1 cellular context compared by ENCODE assay signal in the genomic region with DNA sequence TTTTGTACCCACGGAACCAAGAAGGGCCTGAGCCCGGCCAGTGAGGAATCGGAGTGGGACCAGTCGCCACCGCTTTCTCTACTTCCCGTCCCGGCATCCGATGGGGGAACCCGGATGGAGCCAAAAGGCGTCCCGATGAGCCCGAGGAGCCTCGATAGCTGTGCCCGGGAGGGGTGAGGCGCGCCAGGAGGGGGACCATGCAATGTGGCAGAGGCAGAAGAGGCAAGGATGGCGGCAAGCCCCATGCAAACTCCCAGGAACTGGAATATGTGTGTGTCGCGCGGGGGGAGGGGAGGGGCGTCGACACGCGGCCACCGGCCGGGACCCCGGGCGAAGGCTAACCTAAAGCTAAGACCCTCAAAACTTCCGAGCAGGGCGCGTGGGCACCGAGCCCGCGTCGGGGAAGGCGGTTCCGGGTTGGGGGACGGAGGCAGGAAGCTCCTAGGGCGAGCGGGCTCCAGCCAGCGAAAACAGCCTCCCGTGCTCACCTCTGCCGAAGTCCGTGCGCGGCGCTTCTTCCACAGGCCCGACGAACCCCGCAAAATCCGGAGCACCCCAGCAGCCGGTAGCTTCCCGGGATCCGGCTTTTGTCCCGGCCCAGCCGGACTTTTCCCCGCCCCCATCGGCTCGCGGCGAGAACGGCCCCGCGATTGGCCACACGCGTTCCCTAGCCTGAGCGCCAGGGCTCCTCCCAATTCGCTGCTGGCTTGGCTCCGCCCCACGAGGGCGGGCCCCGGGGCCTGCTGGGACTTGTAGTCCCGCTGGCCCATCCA.
A peak's percentile ranks its signal among the peaks of the same experiment; 100 is the strongest.
TF ChIP-seq lines count a peak whose summit lies in the region.

Gene ACLY (minus strand): TSS at position 560 of the 773 bp plus-strand sequence. CDS start 5,078 bp downstream, outside the sequence.

TF ChIP-seq in HepG2, 621 proteins besides CTCF, POLR2A, EP300 and RAD21 (continued from another document and continues in another):
- TF ChIP-seq PPARG (CRISPR knock-in tag; conservative IDR thresholded peaks at IDR 0.05), result 0 out of 2 replicates have a peak, but pooled peaks have one; percentile 34
- TF ChIP-seq EHMT2 (IDR thresholded peaks at IDR 0.05; ENCODE audit: borderline replicate concordance, low read depth, low read length), result no peak
- no peak for TF ChIP-seq NONO (IDR thresholded peaks at IDR 0.05)
- TF ChIP-seq NONO (CRISPR knock-in tag; conservative IDR thresholded peaks at IDR 0.05), result no peak; the same call in none of the 2 replicates
- peak; percentile 18; the same call in 1 of the 2 replicates for TF ChIP-seq ATF2 (CRISPR knock-in tag; IDR thresholded peaks at IDR 0.05)
- TF ChIP-seq, protein P1, sequence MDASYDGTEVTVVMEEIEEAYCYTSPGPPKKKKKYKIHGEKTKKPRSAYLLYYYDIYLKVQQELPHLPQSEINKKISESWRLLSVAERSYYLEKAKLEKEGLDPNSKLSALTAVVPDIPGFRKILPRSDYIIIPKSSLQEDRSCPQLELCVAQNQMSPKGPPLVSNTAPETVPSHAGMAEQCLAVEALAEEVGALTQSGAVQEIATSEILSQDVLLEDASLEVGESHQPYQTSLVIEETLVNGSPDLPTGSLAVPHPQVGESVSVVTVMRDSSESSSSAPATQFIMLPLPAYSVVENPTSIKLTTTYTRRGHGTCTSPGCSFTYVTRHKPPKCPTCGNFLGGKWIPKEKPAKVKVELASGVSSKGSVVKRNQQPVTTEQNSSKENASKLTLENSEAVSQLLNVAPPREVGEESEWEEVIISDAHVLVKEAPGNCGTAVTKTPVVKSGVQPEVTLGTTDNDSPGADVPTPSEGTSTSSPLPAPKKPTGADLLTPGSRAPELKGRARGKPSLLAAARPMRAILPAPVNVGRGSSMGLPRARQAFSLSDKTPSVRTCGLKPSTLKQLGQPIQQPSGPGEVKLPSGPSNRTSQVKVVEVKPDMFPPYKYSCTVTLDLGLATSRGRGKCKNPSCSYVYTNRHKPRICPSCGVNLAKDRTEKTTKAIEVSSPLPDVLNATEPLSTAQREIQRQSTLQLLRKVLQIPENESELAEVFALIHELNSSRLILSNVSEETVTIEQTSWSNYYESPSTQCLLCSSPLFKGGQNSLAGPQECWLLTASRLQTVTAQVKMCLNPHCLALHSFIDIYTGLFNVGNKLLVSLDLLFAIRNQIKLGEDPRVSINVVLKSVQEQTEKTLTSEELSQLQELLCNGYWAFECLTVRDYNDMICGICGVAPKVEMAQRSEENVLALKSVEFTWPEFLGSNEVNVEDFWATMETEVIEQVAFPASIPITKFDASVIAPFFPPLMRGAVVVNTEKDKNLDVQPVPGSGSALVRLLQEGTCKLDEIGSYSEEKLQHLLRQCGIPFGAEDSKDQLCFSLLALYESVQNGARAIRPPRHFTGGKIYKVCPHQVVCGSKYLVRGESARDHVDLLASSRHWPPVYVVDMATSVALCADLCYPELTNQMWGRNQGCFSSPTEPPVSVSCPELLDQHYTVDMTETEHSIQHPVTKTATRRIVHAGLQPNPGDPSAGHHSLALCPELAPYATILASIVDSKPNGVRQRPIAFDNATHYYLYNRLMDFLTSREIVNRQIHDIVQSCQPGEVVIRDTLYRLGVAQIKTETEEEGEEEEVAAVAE (CRISPR knock-in tag; IDR thresholded peaks at IDR 0.05; ENCODE audit: borderline replicate concordance), result peak; percentile 99
- TF ChIP-seq, protein P2, sequence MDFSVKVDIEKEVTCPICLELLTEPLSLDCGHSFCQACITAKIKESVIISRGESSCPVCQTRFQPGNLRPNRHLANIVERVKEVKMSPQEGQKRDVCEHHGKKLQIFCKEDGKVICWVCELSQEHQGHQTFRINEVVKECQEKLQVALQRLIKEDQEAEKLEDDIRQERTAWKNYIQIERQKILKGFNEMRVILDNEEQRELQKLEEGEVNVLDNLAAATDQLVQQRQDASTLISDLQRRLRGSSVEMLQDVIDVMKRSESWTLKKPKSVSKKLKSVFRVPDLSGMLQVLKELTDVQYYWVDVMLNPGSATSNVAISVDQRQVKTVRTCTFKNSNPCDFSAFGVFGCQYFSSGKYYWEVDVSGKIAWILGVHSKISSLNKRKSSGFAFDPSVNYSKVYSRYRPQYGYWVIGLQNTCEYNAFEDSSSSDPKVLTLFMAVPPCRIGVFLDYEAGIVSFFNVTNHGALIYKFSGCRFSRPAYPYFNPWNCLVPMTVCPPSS (IDR thresholded peaks at IDR 0.05), result no peak
- peak; percentile 70 for TF ChIP-seq CREB1 (IDR thresholded peaks at IDR 0.05)
- TF ChIP-seq CREB1 (CRISPR knock-in tag; IDR thresholded peaks at IDR 0.05), result peak; percentile 88
- no peak; the same call in 1 of the 2 replicates for TF ChIP-seq ZNF280D (CRISPR knock-in tag; IDR thresholded peaks at IDR 0.05)
- TF ChIP-seq GMEB1 (CRISPR knock-in tag; IDR thresholded peaks at IDR 0.05; ENCODE audit: borderline replicate concordance), result peak; percentile 79
- peak; percentile 23; the same call in 1 of the 2 replicates for TF ChIP-seq ZNF776 (CRISPR knock-in tag; IDR thresholded peaks at IDR 0.05)
- TF ChIP-seq ZBTB7B (CRISPR knock-in tag; IDR thresholded peaks at IDR 0.05), result peak; percentile 35; the same call in 1 of the 2 replicates
- TF ChIP-seq, protein P3, sequence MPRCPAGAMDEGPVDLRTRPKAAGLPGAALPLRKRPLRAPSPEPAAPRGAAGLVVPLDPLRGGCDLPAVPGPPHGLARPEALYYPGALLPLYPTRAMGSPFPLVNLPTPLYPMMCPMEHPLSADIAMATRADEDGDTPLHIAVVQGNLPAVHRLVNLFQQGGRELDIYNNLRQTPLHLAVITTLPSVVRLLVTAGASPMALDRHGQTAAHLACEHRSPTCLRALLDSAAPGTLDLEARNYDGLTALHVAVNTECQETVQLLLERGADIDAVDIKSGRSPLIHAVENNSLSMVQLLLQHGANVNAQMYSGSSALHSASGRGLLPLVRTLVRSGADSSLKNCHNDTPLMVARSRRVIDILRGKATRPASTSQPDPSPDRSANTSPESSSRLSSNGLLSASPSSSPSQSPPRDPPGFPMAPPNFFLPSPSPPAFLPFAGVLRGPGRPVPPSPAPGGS (CRISPR knock-in tag; IDR thresholded peaks at IDR 0.05), result no peak
- peak; percentile 74 for TF ChIP-seq HNRNPLL (IDR thresholded peaks at IDR 0.05; ENCODE audit: low read depth, low read length, poor library complexity, severe bottlenecking)
- TF ChIP-seq ZNF317 (CRISPR knock-in tag; IDR thresholded peaks at IDR 0.05), result peak; percentile 13; the same call in 1 of the 2 replicates
- TF ChIP-seq HCFC1 (IDR thresholded peaks at IDR 0.05; ENCODE audit: low read depth, low read length), result peak; percentile 96
- TF ChIP-seq ZNF329 (CRISPR knock-in tag; IDR thresholded peaks at IDR 0.05; ENCODE audit: low read depth), result no peak
- TF ChIP-seq GABPA (IDR thresholded peaks at IDR 0.05; ENCODE audit: low read depth, low read length), result peak; percentile 37; the same call in 1 of the 2 replicates
- peak; percentile 67 for TF ChIP-seq GABPA (CRISPR knock-in tag; IDR thresholded peaks at IDR 0.05; ENCODE audit: low read depth)
- no peak for TF ChIP-seq HNF1A (IDR thresholded peaks at IDR 0.05; ENCODE audit: low read depth)
- TF ChIP-seq HNF1A (CRISPR knock-in tag; IDR thresholded peaks at IDR 0.05; ENCODE audit: borderline replicate concordance), result peak; percentile 57; the same call in 1 of the 2 replicates
- TF ChIP-seq NR2F2 (IDR thresholded peaks at IDR 0.05; ENCODE audit: borderline replicate concordance, low read depth), result no peak
- TF ChIP-seq MNT (IDR thresholded peaks at IDR 0.05), result peak; percentile 58; the same call in 1 of the 2 replicates
- 0 out of 2 replicates have a peak, but pooled peaks have one; percentile 50 for TF ChIP-seq MEF2D (CRISPR knock-in tag; IDR thresholded peaks at IDR 0.05)
- no peak for TF ChIP-seq ZEB1 (IDR thresholded peaks at IDR 0.05; ENCODE audit: insufficient replicate concordance, low read depth)
- 0 out of 2 replicates have a peak, but pooled peaks have one; percentile 43 for TF ChIP-seq PAWR (CRISPR knock-in tag; IDR thresholded peaks at IDR 0.05; ENCODE audit: borderline replicate concordance)
- TF ChIP-seq ISX (CRISPR knock-in tag; conservative IDR thresholded peaks at IDR 0.05), result 0 out of 2 replicates have a peak, but pooled peaks have one; percentile 9
- 0 out of 2 replicates have a peak, but pooled peaks have one; percentile 33 for TF ChIP-seq MTA3 (CRISPR knock-in tag; IDR thresholded peaks at IDR 0.05)
- no peak for TF ChIP-seq ZNF382 (CRISPR knock-in tag; IDR thresholded peaks at IDR 0.05; ENCODE audit: borderline replicate concordance)
